ENCODE assay signal across 8 cellular contexts in genomic region chr17:8156174-8156992, GRCh38. TPM values are rescaled to one million over a fixed set of nuclear protein-coding genes. Genes with fewer than 3 reads are reported as not detected.
DNase-seq lines count a peak whose midpoint lies in the region; ATAC-seq, FAIRE-seq and TF ChIP-seq lines count a peak whose summit lies in the region.

No MANE protein-coding gene starts in this region.

- H3K4me1 Mint-ChIP-seq in Calu3 (ENCODE audit: low read depth, unreplicated experiment): no peaks in the 10 kb centered on the region

- H3K27ac ChIP-seq in endothelial cell of umbilical vein (ENCODE audit: insufficient read depth, low read depth, low read length): peak overlapping the region; percentile 99

- peak; percentile 77 for ATAC-seq in GM21381 (IDR thresholded peaks at IDR 0.05; ENCODE audit: unreplicated experiment)

- H3K9ac ChIP-seq in endothelial cell of umbilical vein (replicated peaks; ENCODE audit: extremely low read depth, insufficient read depth, low read length): peak overlapping the region; percentile 78

- no TSS peak for BruUV-seq in Calu3 (replicated peaks; lab: Mats Ljungman, UMichigan)
- no TSS peak for BruUV-seq in endothelial cell of umbilical vein (replicated peaks; lab: Mats Ljungman, UMichigan)

- TF ChIP-seq CTCF in Calu3 (IDR thresholded peaks at IDR 0.05; ENCODE audit: unreplicated experiment) (no peak), endothelial cell of umbilical vein (IDR thresholded peaks at IDR 0.05; ENCODE audit: extremely low read depth in 1 of 2, insufficient read depth in 1 of 2, low read depth in 1 of 2, low read length in 2 of 2) (no peak)

- CTCF ChIA-PET in Calu3 (lab: Charles Lee) (interaction anchor here (0.7 to 1.5 kb wide), 6 partner anchors 18 to 96 kb away, joined by 3 to 8 read pairs (median 4); partner anchors contain the start of gene HES7), endothelial cell of umbilical vein (lab: Charles Lee) (interaction anchor here (0.6 to 6.3 kb wide), 7 partner anchors 17 to 96 kb away, joined by 3 to 72 read pairs (median 5); partner anchors contain the start of genes CTC1 and HES7)

- DNase-seq in Calu3 (peak; percentile 98), HTR-8/SVneo (ENCODE audit: insufficient read length, low spot score) (peak; percentile 99), NOMO-1 treated with dmso at 0.1 percent for 144 hours (lab: John Stamatoyannopoulos, UW; ENCODE audit: unreplicated experiment) (peak; percentile 100), endothelial cell of umbilical vein (ENCODE audit: low read depth, low spot score) (peak; percentile 100), midbrain (lab: John Stamatoyannopoulos, UW) (peak; percentile 99)
- peak; percentile 100 for DNase-seq in activated CD8-positive, alpha-beta memory T cell treated with anti-CD3 and anti-CD28 coated beads, Interleukin-2, amount 50 U/mL, for 24 hours (ENCODE audit: extremely low read depth)
- peak; percentile 100 for DNase-seq in stimulated activated CD8-positive, alpha-beta memory T cell treated with anti-CD3 and anti-CD28 coated beads, Interleukin-2, amount 100 ng/mL, for 1 hour (ENCODE audit: low read depth in 2 of 2)

- no peaks in the 10 kb centered on the region for H3K9me1 ChIP-seq in endothelial cell of umbilical vein (replicated peaks; ENCODE audit: control insufficient read depth, extremely low read depth, insufficient read depth, low read length)

- H3K36me3 ChIP-seq in endothelial cell of umbilical vein (ENCODE audit: control insufficient read depth in 2 of 2, extremely low read depth in 1 of 2, insufficient read depth in 2 of 2, low read length in 2 of 2): peaks cover 2 to 5% of the 10 kb centered on the region in 2 experiments

- H3K27me3 ChIP-seq in endothelial cell of umbilical vein (ENCODE audit: control insufficient read depth in 2 of 2, insufficient read depth in 2 of 2, low read length in 2 of 2): no peaks in the 10 kb centered on the region

- intact Hi-C loops in Calu3 (cut with micrococcal nuclease; ENCODE audit: unreplicated experiment) (loop anchor here (5.0 kb wide), 1 partner anchor 34 kb away; the partner anchor contains the start of gene HES7), endothelial cell of umbilical vein (cut with micrococcal nuclease) (loop anchor here (1.0 to 2.0 kb wide), 5 partner anchors 16 to 64 kb away; no protein-coding TSS in a partner anchor)

- no peak overlapping the region for H3K27ac Mint-ChIP-seq in Calu3 (ENCODE audit: unreplicated experiment)

- no peaks in the 10 kb centered on the region for H3K9me3 ChIP-seq in endothelial cell of umbilical vein (replicated peaks; ENCODE audit: control insufficient read depth, insufficient read depth, low read length)

- H3K36me3 Mint-ChIP-seq in Calu3 (ENCODE audit: insufficient read depth, unreplicated experiment): peaks cover 20% of the 10 kb centered on the region

- POLR2A ChIA-PET in endothelial cell of umbilical vein (lab: Charles Lee): interaction anchor here (3.9 kb wide), 1 partner anchor 17 kb away, joined by 33 read pairs; no protein-coding TSS in a partner anchor

- peaks cover 43% of the 10 kb centered on the region for H3K4me1 ChIP-seq in endothelial cell of umbilical vein (ENCODE audit: control insufficient read depth, extremely low read depth, insufficient read depth, low read length)

- H4K20me1 ChIP-seq in endothelial cell of umbilical vein (replicated peaks; ENCODE audit: control insufficient read depth, extremely low read depth, insufficient read depth, low read length): no peaks in the 10 kb centered on the region

- no peaks in the 10 kb centered on the region for H3K9me3 Mint-ChIP-seq in Calu3 (ENCODE audit: low read depth, unreplicated experiment)

- H3K4me3 Mint-ChIP-seq in Calu3 (ENCODE audit: low read depth, unreplicated experiment): no peak overlapping the region

- FAIRE-seq in HTR-8/SVneo (lab: Jason Lieb, UNC) (peak; percentile 97), endothelial cell of umbilical vein (lab: Jason Lieb, UNC) (peak; percentile 99)

- H3K27me3 Mint-ChIP-seq in Calu3 (ENCODE audit: unreplicated experiment): no peaks in the 10 kb centered on the region

- dilution Hi-C loops in endothelial cell of umbilical vein (cut with MboI; ENCODE audit: extremely low pct_ligation_motif_present, low sequenced_read_pairs): no loop called here

- H3K4me3 ChIP-seq in endothelial cell of umbilical vein (replicated peaks in 1 of 3; ENCODE audit: insufficient read depth in 1 of 3, low read depth in 1 of 3, low read length in 3 of 3): peak overlapping the region in 2 of 3 experiments; percentile 24 to 62

- no peak for TF ChIP-seq POLR2A in endothelial cell of umbilical vein (IDR thresholded peaks at IDR 0.05; ENCODE audit: low read depth, low read length)

- H2AFZ ChIP-seq in endothelial cell of umbilical vein (ENCODE audit: low read depth, low read length): no peak overlapping the region

- peaks cover 6% of the 10 kb centered on the region for H3K79me2 ChIP-seq in endothelial cell of umbilical vein (ENCODE audit: control insufficient read depth, insufficient read depth, low read length)

- H3K4me2 ChIP-seq in endothelial cell of umbilical vein (ENCODE audit: insufficient read depth, low read length): peak overlapping the region; percentile 33

TF ChIP-seq in endothelial cell of umbilical vein, 7 proteins besides CTCF, POLR2A, EP300 and RAD21 (continues in another document):
- TF ChIP-seq MAX (IDR thresholded peaks at IDR 0.05; ENCODE audit: insufficient read depth, insufficient read length) (peak; percentile 69), GATA2 (IDR thresholded peaks at IDR 0.05; ENCODE audit: insufficient read depth, insufficient read length, low read depth, low read length) (no peak), FOS (IDR thresholded peaks at IDR 0.05; ENCODE audit: borderline replicate concordance, insufficient read depth, low read length) (no peak), EZH2 (IDR thresholded peaks at IDR 0.05; ENCODE audit: borderline replicate concordance, low read depth, low read length, severe bottlenecking) (no peak), MYC (IDR thresholded peaks at IDR 0.05; ENCODE audit: low read depth, low read length) (no peak), JUN (IDR thresholded peaks at IDR 0.05; ENCODE audit: borderline replicate concordance, insufficient read depth, insufficient read length, low read depth) (no peak)

RNA-seq across cellular contexts. Expression of gene PER1, which starts 4.2 kb away (rescaled TPM):
- total RNA-seq in Calu3 (2022) (16.1 and 17.0 TPM in 2 replicates), endothelial cell of umbilical vein (32.1 and 36.5 TPM in 2 replicates)
- polyA plus RNA-seq in endothelial cell of umbilical vein: 12.1 and 13.6 TPM in 2 replicates
- 4.5 and 8.9 TPM in 2 replicates for polyA plus RNA-seq in endothelial cell of umbilical vein (2011; cell fraction: cytosol; rRNA removed)
- 62.6 and 82.7 TPM in 2 replicates for polyA plus RNA-seq in endothelial cell of umbilical vein (2011; cell fraction: nucleus; rRNA removed)
- polyA plus RNA-seq in endothelial cell of umbilical vein (2012): 11.4 and 13.3 TPM in 2 replicates
- polyA minus RNA-seq in endothelial cell of umbilical vein: 22.8 and 40.7 TPM in 2 replicates
- 12.3 TPM for polyA minus RNA-seq in endothelial cell of umbilical vein (2011; cell fraction: cytosol; rRNA and poly(A)+ RNA removed)
- polyA minus RNA-seq in endothelial cell of umbilical vein (2011; cell fraction: nucleus; rRNA and poly(A)+ RNA removed): 49.0 and 77.9 TPM in 2 replicates

RNA-seq across cellular contexts. Expression of gene VAMP2, which starts 6.4 kb away (rescaled TPM):
- total RNA-seq in Calu3 (2022) (18.1 and 22.1 TPM in 2 replicates), endothelial cell of umbilical vein (31.7 and 35.9 TPM in 2 replicates)
- polyA plus RNA-seq in endothelial cell of umbilical vein: 28.7 and 38.0 TPM in 2 replicates
- polyA plus RNA-seq in endothelial cell of umbilical vein (2011; cell fraction: cytosol; rRNA removed): 28.5 and 29.9 TPM in 2 replicates
- 40.8 and 49.0 TPM in 2 replicates for polyA plus RNA-seq in endothelial cell of umbilical vein (2011; cell fraction: nucleus; rRNA removed)
- 26.6 and 29.8 TPM in 2 replicates for polyA plus RNA-seq in endothelial cell of umbilical vein (2012)
- 14.1 and 18.6 TPM in 2 replicates for polyA minus RNA-seq in endothelial cell of umbilical vein
- 4.8 TPM for polyA minus RNA-seq in endothelial cell of umbilical vein (2011; cell fraction: cytosol; rRNA and poly(A)+ RNA removed)
- polyA minus RNA-seq in endothelial cell of umbilical vein (2011; cell fraction: nucleus; rRNA and poly(A)+ RNA removed): 12.2 and 14.6 TPM in 2 replicates

RNA-seq across cellular contexts. Expression of gene TMEM107, which starts 19.8 kb away (rescaled TPM):
- 12.2 and 13.5 TPM in 2 replicates for total RNA-seq in Calu3 (2022)
- 20.0 and 20.4 TPM in 2 replicates for total RNA-seq in endothelial cell of umbilical vein
- polyA plus RNA-seq in endothelial cell of umbilical vein: 31.6 and 36.9 TPM in 2 replicates
- 19.7 and 20.9 TPM in 2 replicates for polyA plus RNA-seq in endothelial cell of umbilical vein (2011; cell fraction: cytosol; rRNA removed)
- polyA plus RNA-seq in endothelial cell of umbilical vein (2011; cell fraction: nucleus; rRNA removed): 13.5 and 14.4 TPM in 2 replicates
- polyA plus RNA-seq in endothelial cell of umbilical vein (2012): 15.9 and 18.3 TPM in 2 replicates
- 80.7 and 114 TPM in 2 replicates for polyA minus RNA-seq in endothelial cell of umbilical vein
- 29.3 TPM for polyA minus RNA-seq in endothelial cell of umbilical vein (2011; cell fraction: cytosol; rRNA and poly(A)+ RNA removed)
- 65.0 and 76.3 TPM in 2 replicates for polyA minus RNA-seq in endothelial cell of umbilical vein (2011; cell fraction: nucleus; rRNA and poly(A)+ RNA removed)

RNA-seq across cellular contexts. Expression of gene HES7, which starts 32.5 kb away (rescaled TPM):
- 0.28 and 0.69 TPM in 2 replicates for total RNA-seq in Calu3 (2022)
- 0.51 TPM in 1 of 2 replicates, not detected in the other for total RNA-seq in endothelial cell of umbilical vein
- 0.19 and 0.33 TPM in 2 replicates for polyA plus RNA-seq in endothelial cell of umbilical vein
- not detected in 2 replicates for polyA plus RNA-seq in endothelial cell of umbilical vein (2011; cell fraction: cytosol; rRNA removed)
- polyA plus RNA-seq in endothelial cell of umbilical vein (2011; cell fraction: nucleus; rRNA removed): 0.35 and 0.45 TPM in 2 replicates
- 0.50 and 0.56 TPM in 2 replicates for polyA plus RNA-seq in endothelial cell of umbilical vein (2012)
- polyA minus RNA-seq in endothelial cell of umbilical vein: not detected in 2 replicates
- polyA minus RNA-seq in endothelial cell of umbilical vein (2011; cell fraction: cytosol; rRNA and poly(A)+ RNA removed): 21.1 TPM
- not detected in 2 replicates for polyA minus RNA-seq in endothelial cell of umbilical vein (2011; cell fraction: nucleus; rRNA and poly(A)+ RNA removed)

RNA-seq across cellular contexts. Expression of gene BORCS6, which starts 33.6 kb away (rescaled TPM):
- total RNA-seq in Calu3 (2022) (3.7 and 3.9 TPM in 2 replicates), endothelial cell of umbilical vein (8.3 and 9.0 TPM in 2 replicates)
- 8.0 and 9.7 TPM in 2 replicates for polyA plus RNA-seq in endothelial cell of umbilical vein
- 4.8 and 6.6 TPM in 2 replicates for polyA plus RNA-seq in endothelial cell of umbilical vein (2011; cell fraction: cytosol; rRNA removed)
- polyA plus RNA-seq in endothelial cell of umbilical vein (2011; cell fraction: nucleus; rRNA removed): 2.5 and 2.8 TPM in 2 replicates
- 3.7 and 4.4 TPM in 2 replicates for polyA plus RNA-seq in endothelial cell of umbilical vein (2012)
- 3.1 and 4.6 TPM in 2 replicates for polyA minus RNA-seq in endothelial cell of umbilical vein
- 8.5 TPM for polyA minus RNA-seq in endothelial cell of umbilical vein (2011; cell fraction: cytosol; rRNA and poly(A)+ RNA removed)
- 1.0 and 2.1 TPM in 2 replicates for polyA minus RNA-seq in endothelial cell of umbilical vein (2011; cell fraction: nucleus; rRNA and poly(A)+ RNA removed)

Comparison
In these comparisons a context has a peak if more than half of its experiments do, and no peak if none do; other contexts are left out.
1. Peak in every context shown above with its lines: DNase-seq, ATAC-seq, H3K4me3 ChIP-seq and H3K27ac ChIP-seq.